Comparison of ENCODE assay signal across 18 cellular contexts in genomic region chr9:74935008-74935407, GRCh38. TPM values are rescaled to one million over a fixed set of nuclear protein-coding genes. Genes with fewer than 3 reads are reported as not detected.
"Had no signal": no experiment of that assay in that cellular context is flagged by ENCODE, and none has a peak within 500 bp of the region (broad histone marks: within the 10 kb centered on the region; RNA-seq: fewer than 3 reads in every experiment).

No MANE protein-coding gene starts in this region.

- ATAC-seq: activated CD8-positive, alpha-beta T cell treated with anti-CD3 and anti-CD28 coated beads for 36 hours; activated naive CD8-positive, alpha-beta T cell treated with anti-CD3 and anti-CD28 coated beads, Interleukin-2, amount 50 U/mL, for 24 hours; left lobe of liver; stimulated activated naive CD8-positive, alpha-beta T cell treated with anti-CD3 and anti-CD28 coated beads, Interleukin-15, Interleukin-2, amounts not matched to agents 100 U/mL and 50 U/mL, for 24 hours had no signal

- H3K27me3 ChIP-seq: ascending aorta, vagina had no signal

- DNase-seq: activated CD4-positive, alpha-beta T cell treated with anti-CD3 and anti-CD28 coated beads, Interleukin-2, amount 10 ng/mL, durations not matched to agents 24 days and 14 days; activated CD8-positive, alpha-beta T cell treated with anti-CD3 and anti-CD28 coated beads for 36 hours; activated naive CD4-positive, alpha-beta T cell treated with anti-CD3 and anti-CD28 coated beads, Interleukin-2, amount 10 ng/mL, durations not matched to agents 7 days and 5 days; activated naive CD8-positive, alpha-beta T cell treated with anti-CD3 and anti-CD28 coated beads, Interleukin-2, amount 50 U/mL, for 24 hours; activated T-cell treated with anti-CD3 and anti-CD28 coated beads, Interleukin-2, amount 50 U/mL, for 24 hours; hypothalamus; kidney; occipital lobe; posterior cingulate gyrus; retina; stimulated activated CD4-positive, alpha-beta T cell treated with anti-CD3 and anti-CD28 coated beads, Interleukin-2, amount 100 ng/mL, for 24 hours; stimulated activated naive CD8-positive, alpha-beta T cell treated with anti-CD3 and anti-CD28 coated beads, Interleukin-15, Interleukin-2, amounts not matched to agents 100 U/mL and 50 U/mL, for 24 hours; substantia nigra had no signal

- H3K36me3 ChIP-seq: ascending aorta, vagina had no signal

- H3K4me1 ChIP-seq: ascending aorta, vagina had no signal

- H3K27ac ChIP-seq: ascending aorta, vagina had no signal

- H3K9me3 ChIP-seq: ascending aorta, vagina had no signal

- H3K4me3 ChIP-seq: ascending aorta, lung, vagina had no signal

RNA-seq across cellular contexts. Expression of gene TRPM6, which starts 47.3 kb away (rescaled TPM):
- total RNA-seq: activated CD8-positive, alpha-beta T cell treated with anti-CD3 and anti-CD28 coated beads for 36 hours had no signal
- polyA plus RNA-seq: neural cell had no signal
